22 cellular contexts compared by ENCODE assay signal in genomic region chr14:94885481-94886155, GRCh38.
"Had no signal": no experiment of that assay in that cellular context is flagged by ENCODE, and none has a peak within 500 bp of the region (broad histone marks: within the 10 kb centered on the region; RNA-seq: fewer than 3 reads in every experiment).

No MANE protein-coding gene starts in this region.

- H2AFZ ChIP-seq: hepatocyte had no signal

- H3K4me2 ChIP-seq: hepatocyte had no signal

- H3K27me3 ChIP-seq: esophagus muscularis mucosa, foreskin keratinocyte, gastroesophageal sphincter, hepatocyte, sigmoid colon, tibial nerve, upper lobe of right lung, uterus had no signal

- H3K36me3 ChIP-seq: esophagus muscularis mucosa, gastroesophageal sphincter, heart left ventricle, sigmoid colon, thoracic aorta, tibial nerve, upper lobe of right lung, uterus had no signal

- DNase-seq: dermis blood vessel endothelial cell; effector memory CD4-positive, alpha-beta T cell; foreskin keratinocyte; heart left ventricle; kidney; mucosa of descending colon; naive B cell; right cardiac atrium; sigmoid colon; stimulated activated CD4-positive, alpha-beta T cell treated with anti-CD3 and anti-CD28 coated beads, Interleukin-4, amount 100 ng/mL, for 4 hours; stimulated activated naive B cell treated with anti-CD40 and anti-IgM and Interleukin-4, amounts not matched to agents 10 μg/mL and 1 μg/mL and 100 μg/mL, for 72 hours; upper lobe of right lung; uterus had no signal

- H3K4me1 ChIP-seq: esophagus muscularis mucosa, foreskin keratinocyte, gastroesophageal sphincter, heart left ventricle, sigmoid colon, tibial nerve, upper lobe of right lung, uterus had no signal

- H3K9ac ChIP-seq: parathyroid adenoma had no signal

- H3K27ac ChIP-seq: coronary artery, esophagus muscularis mucosa, foreskin keratinocyte, gastroesophageal sphincter, heart left ventricle, hepatocyte, sigmoid colon, thoracic aorta, tibial nerve, upper lobe of right lung, uterus had no signal

- H3K4me3 ChIP-seq: coronary artery, esophagus muscularis mucosa, gastroesophageal sphincter, heart left ventricle, hepatocyte, mucosa of descending colon, sigmoid colon, thoracic aorta, tibial nerve, upper lobe of right lung, uterus had no signal

- ATAC-seq: foreskin keratinocyte; gastroesophageal sphincter; heart left ventricle; left lobe of liver; mucosa of descending colon; natural killer cell treated with Interleukin-12 subunit alpha and Interleukin-12 subunit beta and Interleukin-15 and Interleukin-18, amount 100 ng/mL, for 72 hours; right cardiac atrium; stimulated activated naive B cell treated with anti-CD40 and anti-IgM and Interleukin-4, amounts not matched to agents 10 μg/mL and 1 μg/mL and 100 μg/mL, for 72 hours; upper lobe of right lung had no signal

- H3K9me3 ChIP-seq: esophagus muscularis mucosa, gastroesophageal sphincter, heart left ventricle, mucosa of descending colon, sigmoid colon, thoracic aorta, upper lobe of right lung, uterus had no signal
